Comparison of ENCODE assay signal across 8 cellular contexts in the genomic region with DNA sequence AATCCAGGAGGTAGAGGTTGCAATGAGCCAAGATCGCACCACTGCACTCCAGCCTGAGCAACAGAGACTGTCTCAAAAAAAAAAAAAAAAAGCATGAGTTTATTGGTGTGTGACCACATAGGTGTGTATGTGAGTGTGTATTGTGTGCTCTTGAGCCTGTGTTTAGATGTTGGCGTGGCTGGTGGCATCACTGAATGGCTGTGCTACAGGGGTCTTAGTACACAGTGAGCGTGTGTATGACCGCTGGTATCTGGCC. TPM values are rescaled to one million over a fixed set of nuclear protein-coding genes. Genes with fewer than 3 reads are reported as not detected.
DNase-seq lines count a peak whose midpoint lies in the region; ATAC-seq and TF ChIP-seq lines count a peak whose summit lies in the region.

No MANE protein-coding gene starts in this region.

- H3K9ac ChIP-seq in ES-I3 (ENCODE audit: low read depth, low read length) = peak overlapping the region; percentile 84

- TF ChIP-seq POLR2A in esophagus muscularis mucosa (IDR thresholded peaks at IDR 0.05; ENCODE audit: low read depth) = no peak
- no peak for TF ChIP-seq POLR2A in prostate gland (IDR thresholded peaks at IDR 0.05)

- intact Hi-C loops in Panc1 (cut with micrococcal nuclease; ENCODE audit: unreplicated experiment) = no loop called here
- intact Hi-C loops in esophagus muscularis mucosa (cut with DNase I) = no loop called here
- intact Hi-C loops in prostate gland (cut with DNase I) = loop anchor here (2.0 to 5.0 kb wide), 2 partner anchors 29 to 44 kb away; no protein-coding TSS in a partner anchor
- intact Hi-C loops in left colon (cut with DNase I, micrococcal nuclease) = no loop called here

- CTCF ChIA-PET in Panc1 (lab: Charles Lee) = interaction anchor here (1.0 kb wide), 1 partner anchor 55 kb away, joined by 3 read pairs; no protein-coding TSS in a partner anchor

- no peak for TF ChIP-seq CTCF in Panc1 (IDR thresholded peaks at IDR 0.05)
- TF ChIP-seq CTCF in esophagus muscularis mucosa (IDR thresholded peaks at IDR 0.05) = no peak
- TF ChIP-seq CTCF in prostate gland (IDR thresholded peaks at IDR 0.05) = no peak

- ATAC-seq in Panc1 = no peak
- ATAC-seq in left colon = no peak

- no TSS peak for BruUV-seq in Panc1 (replicated peaks; lab: Mats Ljungman, UMichigan)

- no peaks in the 10 kb centered on the region for H3K27me3 ChIP-seq in Panc1 (ENCODE audit: control insufficient read depth, insufficient read depth, low read length)
- peaks cover 0 to 4% (median 0%) of the 10 kb centered on the region in 4 donors for H3K27me3 ChIP-seq in esophagus muscularis mucosa
- H3K27me3 ChIP-seq in prostate gland (replicated peaks; ENCODE audit: insufficient read depth) = no peaks in the 10 kb centered on the region

- H3K4me3 ChIP-seq in Panc1 (ENCODE audit: low read depth in 2 of 2, low read length in 2 of 2) (peak overlapping the region; percentile 87 to 92), esophagus muscularis mucosa (peak overlapping the region; percentile 70 to 90 (median 84)), prostate gland (peak overlapping the region; percentile 76 to 93)

- H3K9me3 ChIP-seq in ES-I3 (ENCODE audit: control insufficient read depth, insufficient read depth, low read length) (no peaks in the 10 kb centered on the region), Panc1 (ENCODE audit: control insufficient read depth, insufficient read depth, low read depth, low read length) (no peaks in the 10 kb centered on the region), esophagus muscularis mucosa (no peaks in the 10 kb centered on the region), prostate gland (no peaks in the 10 kb centered on the region)

- peaks cover 16% of the 10 kb centered on the region for H3K4me1 ChIP-seq in ES-I3 (ENCODE audit: insufficient read depth, low read length)
- peaks cover 8% of the 10 kb centered on the region for H3K4me1 ChIP-seq in Panc1 (ENCODE audit: control insufficient read depth, insufficient read depth, low read length)
- peaks cover 44 to 71% (median 60%) of the 10 kb centered on the region in 4 donors for H3K4me1 ChIP-seq in esophagus muscularis mucosa
- peaks cover 13% of the 10 kb centered on the region for H3K4me1 ChIP-seq in prostate gland (replicated peaks)

- in situ Hi-C loops in Panc1 (cut with HindIII; ENCODE audit: low pct_unique_long_range_greater_than_20kb, low sequenced_read_pairs) = no loop called here

- H3K36me3 ChIP-seq in ES-I3 (ENCODE audit: insufficient read depth, low read length) (peaks cover 15% of the 10 kb centered on the region), Panc1 (ENCODE audit: control insufficient read depth, insufficient read depth, low read length) (peaks cover 3% of the 10 kb centered on the region; the same call in 1 of the 2 replicates), esophagus muscularis mucosa (peaks cover 20 to 36% (median 27%) of the 10 kb centered on the region in 4 donors), prostate gland (peaks cover 0 to 3% of the 10 kb centered on the region in 2 donors)

- POLR2A ChIA-PET in Panc1 (lab: Charles Lee) = no interaction called here

- no peak for TF ChIP-seq EP300 in esophagus muscularis mucosa (IDR thresholded peaks at IDR 0.05)

- H3K27ac ChIP-seq in Panc1 (ENCODE audit: low read length) = peak overlapping the region; percentile 89
- H3K27ac ChIP-seq in esophagus muscularis mucosa (replicated peaks in 1 of 4) = peak overlapping the region; percentile 78 to 93 (median 84)
- H3K27ac ChIP-seq in prostate gland = peak overlapping the region; percentile 89 to 92

- WGBS in esophagus muscularis mucosa = 64% methylated on average over 4 of the region's 4 CpGs
- WGBS in prostate gland = 49% methylated on average over 4 of the region's 4 CpGs

- DNase-seq in Panc1 (ENCODE audit: low read depth, low spot score) = no peak
- DNase-seq in esophagus muscularis mucosa (ENCODE audit: extremely low spot score) = no peak
- no peak for DNase-seq in prostate gland (ENCODE audit: low spot score)
- DNase-seq in NCI-H345 treated with DMSO at 0.1 percent for 48 hours (lab: John Stamatoyannopoulos, UW; ENCODE audit: unreplicated experiment) = no peak
- DNase-seq in left colon = no peak
- no peak for DNase-seq in Ammon's horn (ENCODE audit: low spot score)
- DNase-seq in activated CD8-positive, alpha-beta memory T cell treated with anti-CD3 and anti-CD28 coated beads, Interleukin-2, amount 50 U/mL, for 4 hours = no peak

RNA-seq across cellular contexts. Expression of a gene that starts 2.5 kb away (rescaled TPM):
- total RNA-seq in Panc1 (2021; ENCODE audit: unreplicated experiment) (104 TPM), esophagus muscularis mucosa (10 to 100 TPM; 42.8 to 93.6 (median 66.7) TPM), prostate gland (100 to 1,000 TPM; 122 to 214 TPM), left colon (100 to 1,000 TPM in 1 of 2 donors, 10 to 100 TPM in 1; 88.5 to 145 TPM)
- polyA plus RNA-seq in Panc1 (2012; ENCODE audit: insufficient read length) = 140 TPM

RNA-seq across cellular contexts. Expression of a gene that starts 39.7 kb away (rescaled TPM):
- total RNA-seq in Panc1 (2021; ENCODE audit: unreplicated experiment) = 89.5 TPM
- polyA plus RNA-seq in Panc1 (2012; ENCODE audit: insufficient read length) = 137 TPM
- 100 to 1,000 TPM in 2 of 4 donors, 10 to 100 TPM in 2; 85.2 to 119 (median 101) TPM for total RNA-seq in esophagus muscularis mucosa
- 100 to 1,000 TPM in 1 of 2 donors, 10 to 100 TPM in 1; 80.7 to 221 TPM for total RNA-seq in prostate gland
- 10 to 100 TPM; 69.2 to 74.9 TPM for total RNA-seq in left colon

RNA-seq across cellular contexts. Expression of a gene that starts 40.1 kb away (rescaled TPM):
- total RNA-seq in Panc1 (2021; ENCODE audit: unreplicated experiment) = 21.6 TPM
- 20.0 TPM for polyA plus RNA-seq in Panc1 (2012; ENCODE audit: insufficient read length)
- 10 to 100 TPM; 22.4 to 30.3 (median 26.5) TPM for total RNA-seq in esophagus muscularis mucosa
- 10 to 100 TPM; 15.2 to 32.0 TPM for total RNA-seq in prostate gland
- 10 to 100 TPM; 10.2 to 10.8 TPM for total RNA-seq in left colon
